16 cellular contexts compared by ENCODE assay signal in the genomic region with DNA sequence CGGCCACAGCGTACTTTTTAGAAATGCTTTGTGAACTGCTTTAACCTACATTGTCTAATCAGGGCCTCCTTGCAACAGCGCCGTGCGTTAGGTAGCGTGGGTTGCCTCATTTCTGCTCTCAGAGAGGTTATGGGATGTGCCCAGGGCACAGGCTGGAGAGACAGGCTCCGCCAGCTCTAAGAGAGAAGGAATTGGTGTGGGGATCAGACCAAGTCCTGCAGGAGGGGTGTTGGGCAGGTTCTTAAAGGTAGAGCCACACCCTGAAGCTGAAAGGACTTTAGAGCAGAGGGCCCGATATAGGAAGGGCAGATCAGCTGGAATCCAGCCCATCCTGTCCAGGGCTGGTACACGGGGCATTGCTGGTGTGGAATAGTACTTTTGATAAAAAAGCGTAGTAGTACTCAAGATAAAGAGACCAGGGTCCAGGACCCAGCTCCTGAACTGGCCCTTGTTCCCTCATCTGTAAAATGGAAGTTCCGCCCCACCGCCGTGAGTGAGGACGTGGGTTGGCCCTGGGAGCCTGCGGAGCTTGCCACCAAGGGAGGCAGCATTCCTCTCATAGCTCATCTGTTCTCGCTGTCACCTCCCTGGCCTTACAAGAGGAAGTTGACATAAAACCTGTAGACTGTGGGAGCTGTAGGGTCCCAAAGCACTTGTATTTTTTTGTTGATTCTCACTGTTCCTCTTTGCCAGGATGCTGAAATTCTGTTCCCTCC. TPM values are rescaled to one million over a fixed set of nuclear protein-coding genes. Genes with fewer than 3 reads are reported as not detected.
A peak's percentile ranks its signal among the peaks of the same experiment; 100 is the strongest.
DNase-seq lines count a peak whose midpoint lies in the region; ATAC-seq and TF ChIP-seq lines count a peak whose summit lies in the region.
"Had no signal": no experiment of that assay in that cellular context is flagged by ENCODE, and none has a peak within 500 bp of the region (broad histone marks: within the 10 kb centered on the region; RNA-seq: fewer than 3 reads in every experiment).

No MANE protein-coding gene starts in this region.

- peak; percentile 83 for ATAC-seq in WTC11
- ATAC-seq in HG03469 (IDR thresholded peaks at IDR 0.05; ENCODE audit: unreplicated experiment): no peak
- ATAC-seq: activated naive CD4-positive, alpha-beta T cell treated with anti-CD3 and anti-CD28 coated beads, Interleukin-2, amount 50 U/mL, for 72 hours had no signal

- CTCF ChIA-PET in WTC11 (lab: Charles Lee): interaction anchor here (0.6 to 1.8 kb wide), 10 partner anchors 9 to 334 kb away, joined by 3 to 12 read pairs (median 4); no protein-coding TSS in a partner anchor

- H3K27me3 Mint-ChIP-seq in WTC11 (ENCODE audit: low read depth) (no peaks in the 10 kb centered on the region), neural crest cell (ENCODE audit: low read depth) (no peaks in the 10 kb centered on the region)
- H3K27me3 Mint-ChIP-seq: B cell had no signal

- TF ChIP-seq CTCF in WTC11 (IDR thresholded peaks at IDR 0.05) (no peak), neural crest cell (conservative IDR thresholded peaks at IDR 0.05) (no peak), tibial artery (IDR thresholded peaks at IDR 0.05) (no peak)

- H3K27me3 ChIP-seq in tibial artery: no peaks in the 10 kb centered on the region
- H3K27me3 ChIP-seq: ovary had no signal

- peaks cover 22% of the 10 kb centered on the region for H3K4me1 Mint-ChIP-seq in WTC11
- peaks cover 22% of the 10 kb centered on the region for H3K4me1 Mint-ChIP-seq in neural crest cell
- H3K4me1 Mint-ChIP-seq: B cell had no signal

- peaks cover 0 to 11% (median 9%) of the 10 kb centered on the region in 4 donors for H3K4me1 ChIP-seq in tibial artery
- H3K4me1 ChIP-seq: HAP-1 had no signal

- H3K36me3 Mint-ChIP-seq in WTC11 (peaks cover 38% of the 10 kb centered on the region), neural crest cell (ENCODE audit: low read depth) (peaks cover 8% of the 10 kb centered on the region)
- H3K36me3 Mint-ChIP-seq: activated naive CD4-positive, alpha-beta T cell treated with anti-CD3 and anti-CD28 coated beads, Interleukin-2, amount 50 U/mL, for 72 hours had no signal

- H3K27ac Mint-ChIP-seq in WTC11 (peak overlapping the region; percentile 14), neural crest cell (ENCODE audit: unreplicated experiment) (peak overlapping the region; percentile 6)
- H3K27ac Mint-ChIP-seq: activated naive CD4-positive, alpha-beta T cell treated with anti-CD3 and anti-CD28 coated beads, Interleukin-2, amount 50 U/mL, for 72 hours; B cell had no signal

- H3K9me3 Mint-ChIP-seq in WTC11 (no peaks in the 10 kb centered on the region), neural crest cell (no peaks in the 10 kb centered on the region)
- H3K9me3 Mint-ChIP-seq: activated naive CD4-positive, alpha-beta T cell treated with anti-CD3 and anti-CD28 coated beads, Interleukin-2, amount 50 U/mL, for 72 hours had no signal

- no peaks in the 10 kb centered on the region for H3K9me3 ChIP-seq in tibial artery
- H3K9me3 ChIP-seq: HAP-1, ovary had no signal

- H3K4me3 ChIP-seq in tibial artery: no peak overlapping the region
- H3K4me3 ChIP-seq: HAP-1, ovary had no signal

- POLR2A ChIA-PET in WTC11 (lab: Charles Lee): interaction anchor here (0.6 to 1.4 kb wide), 3 partner anchors 42 to 77 kb away, joined by 3 to 4 read pairs (median 3); a partner anchor contains a TSS

- intact Hi-C loops in tibial artery (cut with DNase I; ENCODE audit: low total_unique reads): no loop called here

- H3K4me3 Mint-ChIP-seq in WTC11 (no peak overlapping the region), neural crest cell (no peak overlapping the region)
- H3K4me3 Mint-ChIP-seq: B cell had no signal

- DNase-seq in EH (ENCODE audit: low read depth): peak; percentile 27
- DNase-seq in WTC11 (ENCODE audit: low spot score): peak; percentile 63
- DNase-seq in iPS DF 4.7 (ENCODE audit: extremely low read depth, low spot score): peak; percentile 46
- DNase-seq in neural crest cell (ENCODE audit: low read depth, low spot score): no peak
- DNase-seq in tibial artery: no peak
- no peak for DNase-seq in activated CD4-positive, CD25-positive, alpha-beta regulatory T cell (lab: John Stamatoyannopoulos, UW)
- DNase-seq in activated CD8-positive, alpha-beta memory T cell treated with anti-CD3 and anti-CD28 coated beads, Interleukin-2, amount 50 U/mL, for 48 hours: no peak
- DNase-seq: cortex of kidney, EL, NCI-H1105 treated with DMSO at 0.1 percent for 48 hours, NCI-H524 treated with DMSO at 0.1 percent for 48 hours, ovary had no signal

- H3K27ac ChIP-seq in tibial artery: no peak overlapping the region
- H3K27ac ChIP-seq: ovary had no signal

- peaks cover 29 to 67% (median 50%) of the 10 kb centered on the region in 3 donors for H3K36me3 ChIP-seq in tibial artery
- H3K36me3 ChIP-seq: ovary had no signal

TF ChIP-seq in WTC11, 78 proteins besides CTCF, POLR2A, EP300 and RAD21:
- TF ChIP-seq, protein P1, sequence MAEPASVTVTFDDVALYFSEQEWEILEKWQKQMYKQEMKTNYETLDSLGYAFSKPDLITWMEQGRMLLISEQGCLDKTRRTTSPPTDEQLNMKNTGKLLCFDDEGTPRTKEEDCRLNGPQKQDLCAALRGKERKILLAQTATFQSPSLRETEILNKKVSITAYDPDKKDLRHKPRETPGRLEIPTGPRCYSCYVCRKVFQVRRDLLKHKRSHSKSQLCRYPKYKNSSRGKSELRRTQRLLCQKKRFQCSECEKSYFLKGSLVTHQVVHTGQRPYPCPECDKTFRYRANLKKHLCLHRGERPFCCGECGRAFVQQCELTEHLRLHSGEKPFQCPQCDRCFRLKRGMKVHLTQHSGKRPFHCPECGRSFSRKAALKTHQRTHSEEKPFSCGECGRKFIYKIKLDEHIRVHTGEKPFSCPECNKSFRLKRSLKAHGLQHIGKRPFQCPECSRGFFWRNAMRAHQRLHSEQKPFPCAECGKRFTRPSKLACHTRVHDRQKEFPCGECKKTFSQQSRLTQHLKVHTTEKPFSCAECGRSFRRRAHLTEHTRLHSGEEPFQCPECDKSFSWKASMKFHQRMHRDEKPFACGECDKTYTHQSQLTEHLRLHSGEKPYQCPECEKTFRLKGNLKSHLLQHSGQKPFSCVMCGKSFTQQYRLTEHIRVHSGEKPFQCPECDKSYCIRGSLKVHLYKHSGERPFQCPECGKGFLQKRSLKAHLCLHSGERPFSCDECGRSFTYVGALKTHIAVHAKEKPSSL (CRISPR knock-in tag; conservative IDR thresholded peaks at IDR 0.05): no peak
- no peak for TF ChIP-seq ZNF671 (CRISPR knock-in tag; IDR thresholded peaks at IDR 0.05)
- no peak for TF ChIP-seq SMAD4 (CRISPR knock-in tag; IDR thresholded peaks at IDR 0.05)
- no peak for TF ChIP-seq RELA (CRISPR knock-in tag; IDR thresholded peaks at IDR 0.05; ENCODE audit: borderline replicate concordance)
- TF ChIP-seq ZNF121 (CRISPR knock-in tag; IDR thresholded peaks at IDR 0.05): no peak
- TF ChIP-seq OVOL2 (CRISPR knock-in tag; IDR thresholded peaks at IDR 0.05; ENCODE audit: borderline replicate concordance): no peak

RNA-seq across cellular contexts. Expression of a gene that starts 37.2 kb away (rescaled TPM):
- total RNA-seq in WTC11 (2021) (20.1 to 23.0 TPM (median 21.9 TPM) in 3 replicates), neural crest cell (33.4 and 41.8 TPM in 2 replicates)

RNA-seq across cellular contexts. Expression of a gene that starts 42.2 kb away (rescaled TPM):
- 151 to 178 TPM (median 169 TPM) in 3 replicates for total RNA-seq in WTC11 (2021)
- total RNA-seq in neural crest cell: 123 and 126 TPM in 2 replicates

Comparison
In these comparisons a context has a peak if more than half of its experiments do, and no peak if none do; other contexts are left out.
1. DNase-seq: peak in EH (single experiment), WTC11 (single experiment) and iPS DF 4.7 (single experiment); none in neural crest cell (single experiment), tibial artery (0 of 2), activated CD4-positive, CD25-positive, alpha-beta regulatory T cell (0 of 4) and activated CD8-positive, alpha-beta memory T cell treated with anti-CD3 and anti-CD28 coated beads, Interleukin-2, amount 50 U/mL, for 48 hours (single experiment).